ENCODE assay signal across 8 cellular contexts in genomic region chr17:64128787-64129514, GRCh38. TPM values are rescaled to one million over a fixed set of nuclear protein-coding genes. Genes with fewer than 3 reads are reported as not detected.
DNase-seq lines count a peak whose midpoint lies in the region; ATAC-seq and TF ChIP-seq lines count a peak whose summit lies in the region.

No MANE protein-coding gene starts in this region.

- no peaks in the 10 kb centered on the region for H3K36me3 ChIP-seq in hepatocyte (replicated peaks; ENCODE audit: insufficient read depth, low read depth)
- no peaks in the 10 kb centered on the region for H3K36me3 ChIP-seq in skeletal muscle tissue (ENCODE audit: control insufficient read depth in 3 of 3, insufficient read depth in 3 of 3, low read length in 3 of 3)

- no peaks in the 10 kb centered on the region for H3K27me3 ChIP-seq in hepatocyte
- no peaks in the 10 kb centered on the region for H3K27me3 ChIP-seq in skeletal muscle tissue (ENCODE audit: control insufficient read depth in 3 of 3, insufficient read depth in 3 of 3, low read length in 3 of 3)

- H2AFZ ChIP-seq in hepatocyte: peak overlapping the region; percentile 69

- peak overlapping the region; percentile 54 for H3K4me3 ChIP-seq in hepatocyte
- peak overlapping the region; percentile 82 to 85 (median 84) for H3K4me3 ChIP-seq in skeletal muscle tissue (ENCODE audit: low read length in 3 of 3)

- H3K36me3 Mint-ChIP-seq in activated naive CD4-positive, alpha-beta T cell treated with anti-CD3 and anti-CD28 coated beads, Interleukin-2, amount 50 U/mL, for 72 hours: peaks cover 6 to 21% of the 10 kb centered on the region in 2 donors

- peaks cover 23% of the 10 kb centered on the region for H3K4me1 ChIP-seq in hepatocyte (ENCODE audit: insufficient read depth)
- H3K4me1 ChIP-seq in skeletal muscle tissue (ENCODE audit: control insufficient read depth in 3 of 3, insufficient read depth in 3 of 3, low read length in 3 of 3): peaks cover 11 to 18% (median 15%) of the 10 kb centered on the region in 3 donors

- no peak for TF ChIP-seq CTCF in hepatocyte (IDR thresholded peaks at IDR 0.05; ENCODE audit: poor library complexity)

- peaks cover 0 to 4% of the 10 kb centered on the region in 2 donors for H3K9me3 Mint-ChIP-seq in activated naive CD4-positive, alpha-beta T cell treated with anti-CD3 and anti-CD28 coated beads, Interleukin-2, amount 50 U/mL, for 72 hours

- peak; percentile 63 for DNase-seq in D341Med (ENCODE audit: low spot score)
- DNase-seq in HT1080 (ENCODE audit: low read depth): peak; percentile 27
- DNase-seq in activated naive CD4-positive, alpha-beta T cell treated with anti-CD3 and anti-CD28 coated beads, Interleukin-2, amount 50 U/mL, for 72 hours (ENCODE audit: low spot score in 2 of 2): no peak
- DNase-seq in hepatocyte (ENCODE audit: low spot score): peak; percentile 55
- DNase-seq in SKM-1 (lab: John Stamatoyannopoulos, UW; ENCODE audit: unreplicated experiment): no peak
- no peak for DNase-seq in 8988T

- H4K20me1 ChIP-seq in hepatocyte (ENCODE audit: insufficient read depth, poor library complexity, severe bottlenecking): peaks cover 14% of the 10 kb centered on the region

- H3K9me3 ChIP-seq in hepatocyte (ENCODE audit: low read depth): no peaks in the 10 kb centered on the region
- H3K9me3 ChIP-seq in skeletal muscle tissue (ENCODE audit: control insufficient read depth in 3 of 3, low read length in 3 of 3): no peaks in the 10 kb centered on the region

- WGBS in hepatocyte (ENCODE audit: low lambda C conversion rate, missing lambda C conversion rate): 15% methylated on average over 15 of the region's 15 CpGs

- H3K9me2 ChIP-seq in hepatocyte (replicated peaks; ENCODE audit: insufficient read depth): no peaks in the 10 kb centered on the region

- peaks cover 54% of the 10 kb centered on the region for H3K79me2 ChIP-seq in hepatocyte

- no peak for ATAC-seq in activated naive CD4-positive, alpha-beta T cell treated with anti-CD3 and anti-CD28 coated beads, Interleukin-2, amount 50 U/mL, for 72 hours
- ATAC-seq in activated CD4-positive, CD25-positive, alpha-beta regulatory T cell treated with anti-CD3 and anti-CD28 coated beads, Interleukin-2, amount 50 U/mL, for 24 hours: no peak

- H3K27ac Mint-ChIP-seq in activated naive CD4-positive, alpha-beta T cell treated with anti-CD3 and anti-CD28 coated beads, Interleukin-2, amount 50 U/mL, for 72 hours: peak overlapping the region; percentile 84 to 97

- peak overlapping the region; percentile 95 for H3K27ac ChIP-seq in hepatocyte
- peak overlapping the region; percentile 78 for H3K27ac ChIP-seq in skeletal muscle tissue (ENCODE audit: low read depth, low read length)

- H3K4me2 ChIP-seq in hepatocyte: peak overlapping the region; percentile 92

- peak overlapping the region; percentile 81 to 88 (median 85) for H3K9ac ChIP-seq in skeletal muscle tissue (ENCODE audit: low read depth in 1 of 3, low read length in 3 of 3)

RNA-seq across cellular contexts. Expression of gene ERN1, which starts 1.0 kb away (rescaled TPM):
- total RNA-seq in HT1080 (2014; rRNA removed; shearing (Covaris generic)): 2.5 and 4.6 TPM in 2 replicates
- 3.5 and 4.2 TPM in 2 replicates for polyA plus RNA-seq in HT1080 (2015; cell fraction: cytosol; rRNA removed)
- 6.9 and 7.1 TPM in 2 replicates for polyA plus RNA-seq in HT1080 (2015; cell fraction: nucleus; rRNA removed)
- 10 to 100 TPM; 23.7 to 24.1 TPM for total RNA-seq in activated naive CD4-positive, alpha-beta T cell treated with anti-CD3 and anti-CD28 coated beads, Interleukin-2, amount 50 U/mL, for 72 hours
- 10.3 and 14.3 TPM in 2 replicates for total RNA-seq in hepatocyte
- polyA plus RNA-seq in hepatocyte: 16.5 and 19.4 TPM in 2 replicates
- 5.7 TPM for total RNA-seq in skeletal muscle tissue

Comparison
In these comparisons a context has a peak if more than half of its experiments do, and no peak if none do; other contexts are left out.
1. DNase-seq: peak in D341Med (single experiment), HT1080 (single experiment) and hepatocyte (single experiment); none in activated naive CD4-positive, alpha-beta T cell treated with anti-CD3 and anti-CD28 coated beads, Interleukin-2, amount 50 U/mL, for 72 hours (0 of 2), SKM-1 (single experiment) and 8988T (single experiment).